ENCODE assay signal across 2 cellular contexts in genomic region chr9:133124123-133124948, GRCh38.
TF ChIP-seq lines count a peak whose summit lies in the region.

No MANE protein-coding gene starts in this region.

TF ChIP-seq in WTC11, 78 proteins besides CTCF, POLR2A, EP300 and RAD21:
- TF ChIP-seq OVOL2 (CRISPR knock-in tag; IDR thresholded peaks at IDR 0.05; ENCODE audit: borderline replicate concordance): no peak
- no peak for TF ChIP-seq MXD4 (CRISPR knock-in tag; IDR thresholded peaks at IDR 0.05; ENCODE audit: borderline replicate concordance)
- peak; percentile 78 for TF ChIP-seq ZNF121 (CRISPR knock-in tag; IDR thresholded peaks at IDR 0.05)

TF ChIP-seq in endothelial cell of umbilical vein, 7 proteins besides CTCF, POLR2A, EP300 and RAD21:
- no peak for TF ChIP-seq MYC (IDR thresholded peaks at IDR 0.05; ENCODE audit: low read depth, low read length)
- TF ChIP-seq EZH2 (IDR thresholded peaks at IDR 0.05; ENCODE audit: borderline replicate concordance, low read depth, low read length, severe bottlenecking): no peak
- TF ChIP-seq GATA2 (IDR thresholded peaks at IDR 0.05; ENCODE audit: insufficient read depth, insufficient read length, low read depth, low read length): no peak
- TF ChIP-seq MAX (IDR thresholded peaks at IDR 0.05; ENCODE audit: insufficient read depth, insufficient read length): no peak
- TF ChIP-seq JUN (IDR thresholded peaks at IDR 0.05; ENCODE audit: borderline replicate concordance, insufficient read depth, insufficient read length, low read depth): no peak
- TF ChIP-seq FOS (IDR thresholded peaks at IDR 0.05; ENCODE audit: borderline replicate concordance, insufficient read depth, low read length): no peak
- no peak for TF ChIP-seq POLR2AphosphoS5 (IDR thresholded peaks at IDR 0.05; ENCODE audit: insufficient read depth, low read depth, low read length)
